Comparison of ENCODE assay signal across 11 cellular contexts in genomic region chr1:148791490-148792161, GRCh38. TPM values are rescaled to one million over a fixed set of nuclear protein-coding genes. Genes with fewer than 3 reads are reported as not detected.
DNase-seq lines count a peak whose midpoint lies in the region; ATAC-seq, FAIRE-seq and TF ChIP-seq lines count a peak whose summit lies in the region.
"Not testable (repeated sequence)": the region's sequence is repeated elsewhere in the genome, so short reads cannot be mapped to it uniquely, and the experiment has no call there.
"Had no signal": no experiment of that assay in that cellular context is flagged by ENCODE, and none has a peak within 500 bp of the region (broad histone marks: within the 10 kb centered on the region; RNA-seq: fewer than 3 reads in every experiment).

No MANE protein-coding gene starts in this region.

- DNase-seq in GM23338 (ENCODE audit: low spot score); heart left ventricle; keratinocyte (ENCODE audit: low read depth, low spot score); right lobe of liver; omental fat pad (ENCODE audit: low spot score); stimulated activated naive B cell treated with anti-CD40 and anti-IgM and Interleukin-4, amounts not matched to agents 10 μg/mL and 1 μg/mL and 100 μg/mL, for 72 hours: not testable (repeated sequence)

- not testable (repeated sequence) for H3K4me3 ChIP-seq in GM23338; heart left ventricle; keratinocyte (ENCODE audit: control insufficient read depth in 2 of 3, extremely low read depth in 1 of 3, insufficient read depth in 2 of 3, low read depth in 1 of 3, low read length in 3 of 3); right lobe of liver

- H3K36me3 Mint-ChIP-seq in GM23338 (ENCODE audit: low read depth); stimulated activated naive B cell treated with anti-CD40 and anti-IgM and Interleukin-4, amounts not matched to agents 10 μg/mL and 1 μg/mL and 100 μg/mL, for 72 hours: not testable (repeated sequence)

- not testable (repeated sequence) for H3K36me3 ChIP-seq in GM23338 (ENCODE audit: insufficient read depth); heart left ventricle; keratinocyte (ENCODE audit: control insufficient read depth in 2 of 2, extremely low read depth in 1 of 2, insufficient read depth in 2 of 2, low read length in 2 of 2); right lobe of liver

- H3F3A ChIP-seq in GM23338 (replicated peaks; ENCODE audit: low read depth): not testable (repeated sequence)

- not testable (repeated sequence) for H3K9ac ChIP-seq in keratinocyte (ENCODE audit: control insufficient read depth, extremely low read depth, insufficient read depth, low read length)

- ATAC-seq in GM23338 (peak; percentile 95), SK-N-SH treated with all-trans-retinoic acid at 6 μM for 48 hours (peak; percentile 86), esophagus mucosa (peak; percentile 46), heart left ventricle (peak; percentile 58 to 93 (median 74)), right lobe of liver (peak; percentile 76 to 83 (median 82)), omental fat pad (ENCODE audit: low FRiP score) (peak; percentile 86)
- ATAC-seq in stimulated activated naive B cell treated with anti-CD40 and anti-IgM and Interleukin-4, amounts not matched to agents 10 μg/mL and 1 μg/mL and 100 μg/mL, for 72 hours (replicated peaks): peak; percentile 44 to 46

- not testable (repeated sequence) for H3K9me1 ChIP-seq in keratinocyte (ENCODE audit: control insufficient read depth, extremely low read depth, insufficient read depth, low read length)

- not testable (repeated sequence) for H4K20me1 ChIP-seq in GM23338 (replicated peaks; ENCODE audit: insufficient read depth); keratinocyte (ENCODE audit: control insufficient read depth, extremely low read depth, insufficient read depth, low read length)

- H3K4me2 ChIP-seq in GM23338; keratinocyte (ENCODE audit: control insufficient read depth, extremely low read depth, insufficient read depth, low read depth, low read length): not testable (repeated sequence)

- dilution Hi-C loops in keratinocyte (cut with MboI; ENCODE audit: extremely low pct_ligation_motif_present, low sequenced_read_pairs): not testable (repeated sequence)

- not testable (repeated sequence) for TF ChIP-seq CTCF in GM23338 (conservative IDR thresholded peaks at IDR 0.05; ENCODE audit: low read depth in 2 of 2); heart left ventricle (IDR thresholded peaks at IDR 0.05); keratinocyte (optimal IDR thresholded peaks at IDR 0.05 in 1 of 3, IDR thresholded peaks at IDR 0.05 in 1 of 3, conservative IDR thresholded peaks at IDR 0.05 in 1 of 3; ENCODE audit: extremely low read depth in 1 of 3, insufficient read depth in 2 of 3, low read length in 3 of 3); right lobe of liver (IDR thresholded peaks at IDR 0.05); omental fat pad (IDR thresholded peaks at IDR 0.05)

- not testable (repeated sequence) for H2AFZ ChIP-seq in GM23338; keratinocyte (ENCODE audit: control insufficient read depth, low read length)

- not testable (repeated sequence) for H3K27ac ChIP-seq in GM23338 (ENCODE audit: low read depth); heart left ventricle; keratinocyte (ENCODE audit: control insufficient read depth, insufficient read depth, low read length); right lobe of liver

- H3K9me2 ChIP-seq in GM23338 (ENCODE audit: insufficient read depth): not testable (repeated sequence)

- not testable (repeated sequence) for H3K9me3 ChIP-seq in heart left ventricle; keratinocyte (ENCODE audit: control insufficient read depth, low read depth, low read length); right lobe of liver

- not testable (repeated sequence) for H3K4me1 ChIP-seq in GM23338 (ENCODE audit: insufficient read depth); heart left ventricle; keratinocyte (ENCODE audit: control insufficient read depth, extremely low read depth, insufficient read depth, low read length); right lobe of liver

- TF ChIP-seq POLR2A in heart left ventricle (IDR thresholded peaks at IDR 0.05); right lobe of liver (IDR thresholded peaks at IDR 0.05): not testable (repeated sequence)

- not testable (repeated sequence) for H3K27me3 Mint-ChIP-seq in GM23338 (ENCODE audit: insufficient read depth, low read depth, poor library complexity); stimulated activated naive B cell treated with anti-CD40 and anti-IgM and Interleukin-4, amounts not matched to agents 10 μg/mL and 1 μg/mL and 100 μg/mL, for 72 hours

- intact Hi-C loops in heart left ventricle (cut with DNase I); right lobe of liver (cut with DNase I): not testable (repeated sequence)

- H3K4me1 Mint-ChIP-seq in GM23338; stimulated activated naive B cell treated with anti-CD40 and anti-IgM and Interleukin-4, amounts not matched to agents 10 μg/mL and 1 μg/mL and 100 μg/mL, for 72 hours: not testable (repeated sequence)

- not testable (repeated sequence) for H3K9me3 Mint-ChIP-seq in GM23338; stimulated activated naive B cell treated with anti-CD40 and anti-IgM and Interleukin-4, amounts not matched to agents 10 μg/mL and 1 μg/mL and 100 μg/mL, for 72 hours

- no CpG with 5 or more reads among the region's 27 CpGs for WGBS in heart left ventricle, 4 donors
- WGBS in right lobe of liver (ENCODE audit: insufficient coverage, low coverage, low lambda C conversion rate, missing lambda C conversion rate): no CpG with 5 or more reads among the region's 27 CpGs

- FAIRE-seq in keratinocyte (lab: Jason Lieb, UNC): peak; percentile 29

- not testable (repeated sequence) for H3K27ac Mint-ChIP-seq in GM23338; stimulated activated naive B cell treated with anti-CD40 and anti-IgM and Interleukin-4, amounts not matched to agents 10 μg/mL and 1 μg/mL and 100 μg/mL, for 72 hours

- H3K4me3 Mint-ChIP-seq in GM23338; stimulated activated naive B cell treated with anti-CD40 and anti-IgM and Interleukin-4, amounts not matched to agents 10 μg/mL and 1 μg/mL and 100 μg/mL, for 72 hours: not testable (repeated sequence)

- H3K79me2 ChIP-seq in GM23338 (replicated peaks; ENCODE audit: insufficient read depth); keratinocyte (ENCODE audit: control insufficient read depth, insufficient read depth, low read length): not testable (repeated sequence)

- not testable (repeated sequence) for H3K27me3 ChIP-seq in GM23338 (ENCODE audit: insufficient read depth); heart left ventricle; keratinocyte (ENCODE audit: control insufficient read depth, extremely low read depth, insufficient read depth, low read length); right lobe of liver

RNA-seq across cellular contexts. Expression of gene NUDT4B, which starts 43.1 kb away (rescaled TPM):
- total RNA-seq in GM23338 (2014; rRNA removed; shearing (Covaris generic)): 7.5 and 28.1 TPM in 2 replicates
- polyA plus RNA-seq in GM23338 (2016; fragmentation: Nextera tagmentation; extraction: Ambion mirVana) (not detected in 2 replicates), heart left ventricle (10 to 100 TPM in 1 of 2 donors, not detected in 1; 46.1 TPM), keratinocyte (8.7 to 20.7 TPM (median 12.0 TPM) in 3 replicates)
- total RNA-seq in esophagus mucosa (not detected), heart left ventricle (100 to 1,000 TPM in 2 of 9 donors, 1 to 10 TPM in 1, under 1 TPM in 2, not detected in 4; 0.50 to 267 (median 1.4) TPM), right lobe of liver (10 to 100 TPM in 1 of 6 experiments, 1 to 10 TPM in 4, under 1 TPM in 1; 0.42 to 17.6 (median 2.5) TPM), omental fat pad (10 to 100 TPM; 25.1 to 45.4 (median 33.6) TPM)
- polyA plus RNA-seq in keratinocyte (2011; ENCODE audit: low read depth): not detected
- 12.7 and 14.1 TPM in 2 replicates for polyA plus RNA-seq in keratinocyte (2011; cell fraction: cytosol; rRNA removed)
- 7.3 and 7.8 TPM in 2 replicates for polyA plus RNA-seq in keratinocyte (2011; cell fraction: nucleus; rRNA removed)
- polyA plus RNA-seq in keratinocyte (2012; ENCODE audit: low replicate concordance): 0.50 and 1.4 TPM in 2 replicates
- polyA minus RNA-seq in keratinocyte: 6.3 to 9.4 TPM in 2 of 3 replicates, not detected in the other
- 9.0 TPM for polyA minus RNA-seq in keratinocyte (2011; cell fraction: cytosol; rRNA and poly(A)+ RNA removed)
- polyA minus RNA-seq in keratinocyte (2011; cell fraction: nucleus; rRNA and poly(A)+ RNA removed): not detected in 2 replicates
- total RNA-seq: A673; CD8-positive, alpha-beta T cell; H9 had no signal

RNA-seq across cellular contexts. Expression of gene PDE4DIP, which starts 52.6 kb away (rescaled TPM):
- total RNA-seq in GM23338 (2014; rRNA removed; shearing (Covaris generic)): 26.8 and 35.2 TPM in 2 replicates
- polyA plus RNA-seq in GM23338 (2016; fragmentation: Nextera tagmentation; extraction: Ambion mirVana) (12.9 and 16.5 TPM in 2 replicates), heart left ventricle (100 to 1,000 TPM; 614 to 835 TPM), keratinocyte (31.3 to 35.1 TPM (median 31.5 TPM) in 3 replicates)
- total RNA-seq in esophagus mucosa (8.9 TPM), heart left ventricle (1,000 to 10,000 TPM; 1,299 to 2,892 (median 2,435) TPM), right lobe of liver (100 to 1,000 TPM in 1 of 6 experiments, 10 to 100 TPM in 5; 36.3 to 129 (median 57.9) TPM), omental fat pad (10 to 100 TPM; 54.1 to 83.5 (median 59.1) TPM)
- polyA plus RNA-seq in keratinocyte (2011; ENCODE audit: low read depth): 62.8 TPM
- 17.9 and 24.0 TPM in 2 replicates for polyA plus RNA-seq in keratinocyte (2011; cell fraction: cytosol; rRNA removed)
- polyA plus RNA-seq in keratinocyte (2011; cell fraction: nucleus; rRNA removed): 56.7 and 58.2 TPM in 2 replicates
- 29.4 and 32.5 TPM in 2 replicates for polyA plus RNA-seq in keratinocyte (2012; ENCODE audit: low replicate concordance)
- 19.2 to 65.8 TPM (median 55.8 TPM) in 3 replicates for polyA minus RNA-seq in keratinocyte
- polyA minus RNA-seq in keratinocyte (2011; cell fraction: cytosol; rRNA and poly(A)+ RNA removed): 24.4 TPM
- polyA minus RNA-seq in keratinocyte (2011; cell fraction: nucleus; rRNA and poly(A)+ RNA removed): 44.5 and 104 TPM in 2 replicates

Comparison
In these comparisons a context has a peak if more than half of its experiments do, and no peak if none do; other contexts are left out.
1. ATAC-seq: peak in every context shown above with its lines; median percentile 95 in GM23338; 86 in SK-N-SH treated with all-trans-retinoic acid at 6 μM for 48 hours; 86 in omental fat pad; 82 in right lobe of liver; 74 in heart left ventricle; 46 in esophagus mucosa; 45 in stimulated activated naive B cell treated with anti-CD40 and anti-IgM and Interleukin-4, amounts not matched to agents 10 μg/mL and 1 μg/mL and 100 μg/mL, for 72 hours.
2. RNA of gene PDE4DIP, which starts 52.6 kb away (total RNA-seq): 1,299 to 2,892 TPM in heart left ventricle; 36.3 to 129 TPM in right lobe of liver, 54.1 to 83.5 TPM in omental fat pad, 26.8 to 35.2 TPM in GM23338 and 8.9 TPM in esophagus mucosa (single experiment); every median in the first group is over 4 times any median in the second.